ENCODE assay signal across 25 cellular contexts in genomic region chr5:158267228-158267627, GRCh38.
"Had no signal": no experiment of that assay in that cellular context is flagged by ENCODE, and none has a peak within 500 bp of the region (broad histone marks: within the 10 kb centered on the region; RNA-seq: fewer than 3 reads in every experiment).

No MANE protein-coding gene starts in this region.

- DNase-seq: colonic mucosa; cortex of kidney; dermis blood vessel endothelial cell; dorsolateral prefrontal cortex; effector CD4-positive, alpha-beta T cell; effector CD8-positive, alpha-beta T cell; effector memory CD4-positive, alpha-beta T cell; effector memory CD8-positive, alpha-beta T cell; endodermal cell; erythroblast; esophagus squamous epithelium; foreskin fibroblast; foreskin keratinocyte; foreskin melanocyte; gastrocnemius medialis; glutamatergic neuron; head of caudate nucleus; heart left ventricle; heart right ventricle; hippocampal formation had no signal

- ATAC-seq: effector memory CD8-positive, alpha-beta T cell; esophagus mucosa; foreskin keratinocyte; gastrocnemius medialis; gastroesophageal sphincter; heart left ventricle; heart right ventricle had no signal

- H3K4me1 ChIP-seq: colonic mucosa, esophagus squamous epithelium, foreskin keratinocyte, gastrocnemius medialis, gastroesophageal sphincter had no signal

- H3K4me2 ChIP-seq: hepatocyte had no signal

- H3K9me3 ChIP-seq: colonic mucosa, gastrocnemius medialis had no signal

- H3K27me3 ChIP-seq: colonic mucosa, esophagus squamous epithelium, foreskin keratinocyte, gastrocnemius medialis, gastroesophageal sphincter, heart left ventricle, heart right ventricle had no signal

- H3K36me3 ChIP-seq: colonic mucosa, esophagus squamous epithelium, gastrocnemius medialis, gastroesophageal sphincter, heart left ventricle, heart right ventricle had no signal

- H2AFZ ChIP-seq: hepatocyte had no signal

- H3K27ac ChIP-seq: colonic mucosa, coronary artery, dorsolateral prefrontal cortex, epithelial cell of prostate, esophagus squamous epithelium, foreskin keratinocyte, gastrocnemius medialis, gastroesophageal sphincter, heart left ventricle, heart right ventricle, hepatocyte had no signal

- H3K4me3 ChIP-seq: colonic mucosa, coronary artery, dorsolateral prefrontal cortex, esophagus squamous epithelium, gastrocnemius medialis, gastroesophageal sphincter, heart left ventricle, heart right ventricle, hepatocyte had no signal

- H3K79me2 ChIP-seq: hepatocyte had no signal
